17 cellular contexts compared by ENCODE assay signal in genomic region chr9:122348288-122348777, GRCh38. TPM values are rescaled to one million over a fixed set of nuclear protein-coding genes. Genes with fewer than 3 reads are reported as not detected.
DNase-seq lines count a peak whose midpoint lies in the region; ATAC-seq, FAIRE-seq and TF ChIP-seq lines count a peak whose summit lies in the region.
"Had no signal": no experiment of that assay in that cellular context is flagged by ENCODE, and none has a peak within 500 bp of the region (broad histone marks: within the 10 kb centered on the region; RNA-seq: fewer than 3 reads in every experiment).

No MANE protein-coding gene starts in this region.

- no peak for DNase-seq in CD4-positive, alpha-beta T cell
- DNase-seq in GDM1 (lab: John Stamatoyannopoulos, UW) (peak; percentile 82), dermis blood vessel endothelial cell (peak; percentile 53), natural killer cell (no peak), RCC 7860 (ENCODE audit: low spot score) (no peak), putamen (ENCODE audit: low spot score) (no peak), hippocampal formation (lab: John Stamatoyannopoulos, UW) (no peak)
- no peak for DNase-seq in stimulated activated naive CD8-positive, alpha-beta T cell treated with anti-CD3 and anti-CD28 coated beads, Interleukin-15, amount 100 ng/mL, for 72 hours
- DNase-seq: activated CD4-positive, CD25-positive, alpha-beta regulatory T cell; AML-193; effector memory CD4-positive, alpha-beta T cell; immature natural killer cell; MG63; NCI-H226; PC-9; psoas muscle had no signal

- POLR2A ChIA-PET in CD4-positive, alpha-beta T cell (lab: Charles Lee), result interaction anchor here (0.6 kb wide), 1 partner anchor 255 kb away, joined by 3 read pairs; no protein-coding TSS in a partner anchor

- no peaks in the 10 kb centered on the region for H3K9me3 Mint-ChIP-seq in CD4-positive, alpha-beta T cell
- H3K9me3 Mint-ChIP-seq in natural killer cell, result no peaks in the 10 kb centered on the region
- no peaks in the 10 kb centered on the region for H3K9me3 Mint-ChIP-seq in stimulated activated naive CD8-positive, alpha-beta T cell treated with anti-CD3 and anti-CD28 coated beads, Interleukin-15, amount 100 ng/mL, for 72 hours
- H3K9me3 Mint-ChIP-seq: activated T-helper 17 cell treated with anti-CD3 and anti-CD28 coated beads, Interleukin-2, amount 50 U/mL, for 72 hours; immature natural killer cell had no signal

- peaks cover 12% of the 10 kb centered on the region for H3K4me1 Mint-ChIP-seq in CD4-positive, alpha-beta T cell (ENCODE audit: low read depth)
- H3K4me1 Mint-ChIP-seq in natural killer cell, result peaks cover 0 to 17% of the 10 kb centered on the region in 2 donors
- H3K4me1 Mint-ChIP-seq in stimulated activated naive CD8-positive, alpha-beta T cell treated with anti-CD3 and anti-CD28 coated beads, Interleukin-15, amount 100 ng/mL, for 72 hours, result peaks cover 31% of the 10 kb centered on the region
- H3K4me1 Mint-ChIP-seq: activated T-helper 17 cell treated with anti-CD3 and anti-CD28 coated beads, Interleukin-2, amount 50 U/mL, for 72 hours had no signal

- no peak for ATAC-seq in CD4-positive, alpha-beta T cell (ENCODE audit: poor library complexity)
- ATAC-seq in natural killer cell, result no peak
- no peak for ATAC-seq in stimulated activated naive CD8-positive, alpha-beta T cell treated with anti-CD3 and anti-CD28 coated beads, Interleukin-15, amount 100 ng/mL, for 72 hours
- ATAC-seq: activated T-helper 17 cell treated with anti-CD3 and anti-CD28 coated beads, Interleukin-2, amount 50 U/mL, for 72 hours; psoas muscle had no signal

- H3K36me3 Mint-ChIP-seq in CD4-positive, alpha-beta T cell (ENCODE audit: low read depth), result no peaks in the 10 kb centered on the region
- H3K36me3 Mint-ChIP-seq in natural killer cell, result no peaks in the 10 kb centered on the region
- H3K36me3 Mint-ChIP-seq: immature natural killer cell had no signal

- H3K9me3 ChIP-seq in CD4-positive, alpha-beta T cell (ENCODE audit: control insufficient read depth, low read length), result no peaks in the 10 kb centered on the region
- H3K9me3 ChIP-seq: MG63, psoas muscle had no signal

- H3K27ac Mint-ChIP-seq in CD4-positive, alpha-beta T cell, result no peak overlapping the region
- peak overlapping the region in 1 of 2 donors; percentile 39 for H3K27ac Mint-ChIP-seq in natural killer cell
- no peak overlapping the region for H3K27ac Mint-ChIP-seq in stimulated activated naive CD8-positive, alpha-beta T cell treated with anti-CD3 and anti-CD28 coated beads, Interleukin-15, amount 100 ng/mL, for 72 hours
- H3K27ac Mint-ChIP-seq: activated T-helper 17 cell treated with anti-CD3 and anti-CD28 coated beads, Interleukin-2, amount 50 U/mL, for 72 hours; immature natural killer cell had no signal

- H3K4me3 Mint-ChIP-seq in CD4-positive, alpha-beta T cell, result peak overlapping the region; percentile 2
- H3K4me3 Mint-ChIP-seq in natural killer cell, result peak overlapping the region; percentile 4
- H3K4me3 Mint-ChIP-seq in stimulated activated naive CD8-positive, alpha-beta T cell treated with anti-CD3 and anti-CD28 coated beads, Interleukin-15, amount 100 ng/mL, for 72 hours, result peak overlapping the region in 1 of 2 donors; percentile 56

- no peak for TF ChIP-seq CTCF in CD4-positive, alpha-beta T cell (IDR thresholded peaks at IDR 0.05)
- no peak for TF ChIP-seq CTCF in natural killer cell (IDR thresholded peaks at IDR 0.05)

- peaks cover 15% of the 10 kb centered on the region for H3K27me3 ChIP-seq in CD4-positive, alpha-beta T cell (ENCODE audit: control insufficient read depth, insufficient read depth, low read length)
- H3K27me3 ChIP-seq: MG63 had no signal

- no peak for FAIRE-seq in RCC 7860 (lab: Jason Lieb, UNC)

- intact Hi-C loops in CD4-positive, alpha-beta T cell (cut with DNase I, micrococcal nuclease), result no loop called here
- intact Hi-C loops in natural killer cell (cut with micrococcal nuclease), result no loop called here

- no peak overlapping the region for H3K27ac ChIP-seq in CD4-positive, alpha-beta T cell (ENCODE audit: low read depth, low read length)
- H3K27ac ChIP-seq: PC-9, psoas muscle had no signal

- peaks cover 71% of the 10 kb centered on the region for H3K27me3 Mint-ChIP-seq in CD4-positive, alpha-beta T cell
- H3K27me3 Mint-ChIP-seq in natural killer cell (ENCODE audit: low read depth in 2 of 2), result peaks cover 20 to 37% of the 10 kb centered on the region in 2 donors
- peaks cover 8% of the 10 kb centered on the region for H3K27me3 Mint-ChIP-seq in stimulated activated naive CD8-positive, alpha-beta T cell treated with anti-CD3 and anti-CD28 coated beads, Interleukin-15, amount 100 ng/mL, for 72 hours

- CTCF ChIA-PET in CD4-positive, alpha-beta T cell (lab: Charles Lee), result interaction anchor here (3.7 kb wide), 1 partner anchor 223 kb away, joined by 23 read pairs; no protein-coding TSS in a partner anchor

RNA-seq across cellular contexts. Expression of gene PTGS1, which starts 22.5 kb away (rescaled TPM):
- under 1 TPM; 0.14 to 0.27 TPM for total RNA-seq in CD4-positive, alpha-beta T cell
- total RNA-seq in dermis blood vessel endothelial cell, result 2.7 and 3.6 TPM in 2 replicates
- total RNA-seq in natural killer cell, result 10 to 100 TPM in 1 of 3 donors, 1 to 10 TPM in 2; 2.1 to 11.3 (median 9.2) TPM

Comparison
In these comparisons a context has a peak if more than half of its experiments do, and no peak if none do; other contexts are left out.
1. DNase-seq: peak in GDM1 (single experiment) and dermis blood vessel endothelial cell (single experiment); none in CD4-positive, alpha-beta T cell (0 of 10), natural killer cell (single experiment), stimulated activated naive CD8-positive, alpha-beta T cell treated with anti-CD3 and anti-CD28 coated beads, Interleukin-15, amount 100 ng/mL, for 72 hours (0 of 2), RCC 7860 (single experiment), putamen (single experiment) and hippocampal formation (0 of 2).